15 cellular contexts compared by ENCODE assay signal in genomic region chr12:132718644-132719043, GRCh38.
"Had no signal": no experiment of that assay in that cellular context is flagged by ENCODE, and none has a peak within 500 bp of the region (broad histone marks: within the 10 kb centered on the region; RNA-seq: fewer than 3 reads in every experiment).

No MANE protein-coding gene starts in this region.

- H3K27ac ChIP-seq: adrenal gland, right atrium auricular region, tibial nerve, vagina had no signal

- H3K27me3 ChIP-seq: adrenal gland, dorsolateral prefrontal cortex, right atrium auricular region, tibial nerve, vagina had no signal

- H3K4me3 Mint-ChIP-seq: activated CD4-positive, alpha-beta T cell treated with anti-CD3 and anti-CD28 coated beads for 36 hours; mesothelial cell of epicardium; natural killer cell treated with Interleukin-12 subunit alpha and Interleukin-12 subunit beta and Interleukin-15 and Interleukin-18, amount 100 ng/mL, for 72 hours; stimulated activated naive CD8-positive, alpha-beta T cell treated with anti-CD3 and anti-CD28 coated beads, Interleukin-15, Interleukin-2, amounts not matched to agents 100 ng/mL and 50 ng/mL, for 24 hours had no signal

- H3K4me3 ChIP-seq: adrenal gland, dorsolateral prefrontal cortex, right atrium auricular region, tibial nerve, vagina had no signal

- DNase-seq: activated CD4-positive, alpha-beta T cell treated with anti-CD3 and anti-CD28 coated beads for 36 hours; activated CD4-positive, alpha-beta T cell treated with anti-CD3 and anti-CD28 coated beads, Interleukin-2, amount 50 U/mL, for 48 hours; activated naive CD4-positive, alpha-beta T cell treated with anti-CD3 and anti-CD28 coated beads, Interleukin-2, amount 50 U/mL, for 16 hours; adrenal gland; dorsolateral prefrontal cortex; foreskin melanocyte; hypothalamus; nucleus accumbens; stimulated activated CD4-positive, alpha-beta T cell treated with anti-CD3 and anti-CD28 coated beads, Interleukin-2, amount 100 ng/mL, for 24 hours had no signal

- H3K4me1 Mint-ChIP-seq: mesothelial cell of epicardium had no signal

- H3K27me3 Mint-ChIP-seq: activated CD4-positive, alpha-beta T cell treated with anti-CD3 and anti-CD28 coated beads for 36 hours; natural killer cell treated with Interleukin-12 subunit alpha and Interleukin-12 subunit beta and Interleukin-15 and Interleukin-18, amount 100 ng/mL, for 72 hours; stimulated activated naive CD8-positive, alpha-beta T cell treated with anti-CD3 and anti-CD28 coated beads, Interleukin-15, Interleukin-2, amounts not matched to agents 100 ng/mL and 50 ng/mL, for 24 hours had no signal

- H3K9me3 ChIP-seq: adrenal gland, right atrium auricular region, tibial nerve, vagina had no signal

- H3K4me1 ChIP-seq: tibial nerve, vagina had no signal

- H3K36me3 Mint-ChIP-seq: natural killer cell treated with Interleukin-12 subunit alpha and Interleukin-12 subunit beta and Interleukin-15 and Interleukin-18, amount 100 ng/mL, for 72 hours had no signal

- H3K27ac Mint-ChIP-seq: activated CD4-positive, alpha-beta T cell treated with anti-CD3 and anti-CD28 coated beads for 36 hours; natural killer cell treated with Interleukin-12 subunit alpha and Interleukin-12 subunit beta and Interleukin-15 and Interleukin-18, amount 100 ng/mL, for 72 hours; stimulated activated naive CD8-positive, alpha-beta T cell treated with anti-CD3 and anti-CD28 coated beads, Interleukin-15, Interleukin-2, amounts not matched to agents 100 ng/mL and 50 ng/mL, for 24 hours had no signal

- H3K9me3 Mint-ChIP-seq: mesothelial cell of epicardium; natural killer cell treated with Interleukin-12 subunit alpha and Interleukin-12 subunit beta and Interleukin-15 and Interleukin-18, amount 100 ng/mL, for 72 hours; stimulated activated naive CD8-positive, alpha-beta T cell treated with anti-CD3 and anti-CD28 coated beads, Interleukin-15, Interleukin-2, amounts not matched to agents 100 ng/mL and 50 ng/mL, for 24 hours had no signal
